Comparison of ENCODE assay signal across 9 cellular contexts in the genomic region with DNA sequence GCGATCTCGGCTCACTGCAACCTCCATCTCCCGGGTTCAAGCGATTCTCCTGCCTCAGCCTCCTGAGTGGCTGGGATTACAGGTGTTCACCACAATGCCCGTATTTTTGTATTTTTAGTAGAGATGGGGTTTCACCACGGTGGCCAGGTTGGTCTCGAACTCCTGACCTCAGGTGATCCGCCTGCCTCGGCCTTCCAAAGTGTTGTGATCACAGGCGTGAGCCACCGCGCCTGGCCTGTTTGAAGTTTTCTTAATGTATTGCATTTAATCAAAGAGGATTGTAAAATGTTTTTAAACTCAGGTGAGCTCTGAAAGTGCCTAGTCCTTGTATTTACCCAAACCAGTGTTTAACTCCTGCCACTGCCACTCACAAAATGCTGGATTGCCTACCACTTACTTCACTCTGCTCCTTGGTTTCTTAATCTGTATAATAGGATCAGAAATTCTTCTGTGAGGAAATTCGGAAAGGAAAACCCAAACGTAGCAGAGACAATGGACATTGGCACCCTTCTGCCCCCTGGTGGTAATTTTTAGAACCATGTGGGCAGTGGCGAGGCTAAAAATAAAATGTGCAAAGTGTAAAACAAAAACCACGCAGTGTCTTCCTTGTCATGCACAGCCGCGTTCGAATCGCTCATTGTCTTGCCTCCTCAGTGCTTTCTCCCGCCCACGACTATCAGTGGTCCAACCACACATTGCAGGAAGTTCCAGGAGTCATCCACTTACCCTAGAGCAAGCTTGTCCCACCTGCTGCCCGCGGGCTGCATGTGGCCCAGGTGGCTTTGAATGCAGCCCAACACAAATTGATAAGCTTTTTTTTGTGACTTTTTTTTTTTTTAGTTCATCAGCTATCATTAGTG.
DNase-seq lines count a peak whose midpoint lies in the region; ATAC-seq, FAIRE-seq and TF ChIP-seq lines count a peak whose summit lies in the region.
"Had no signal": no experiment of that assay in that cellular context is flagged by ENCODE, and none has a peak within 500 bp of the region (broad histone marks: within the 10 kb centered on the region; RNA-seq: fewer than 3 reads in every experiment).

No MANE protein-coding gene starts in this region.

- TF ChIP-seq CTCF in OCI-LY1 (IDR thresholded peaks at IDR 0.05; ENCODE audit: low read length) (peak; percentile 98), fibroblast of mammary gland (conservative IDR thresholded peaks at IDR 0.05; ENCODE audit: control insufficient read depth, insufficient read depth, low read depth, low read length) (peak; percentile 85)

- H3K9ac ChIP-seq in OCI-LY1 (ENCODE audit: low read length) = peak overlapping the region; percentile 18; the same call in 1 of the 2 replicates

- H3K4me3 ChIP-seq in OCI-LY1 (ENCODE audit: low read depth, low read length, poor library complexity, severe bottlenecking) (peak overlapping the region; percentile 4), fibroblast of mammary gland (ENCODE audit: control insufficient read depth, low read depth, low read length) (no peak overlapping the region)

- H3K9me2 ChIP-seq in OCI-LY1 (ENCODE audit: low read depth, low read length) = no peaks in the 10 kb centered on the region

- no peaks in the 10 kb centered on the region for H3K36me3 ChIP-seq in OCI-LY1 (ENCODE audit: insufficient read depth, low read length)

- DNase-seq in D341Med (ENCODE audit: low spot score) (peak; percentile 73), HTR-8/SVneo (ENCODE audit: insufficient read length, low spot score) (peak; percentile 65), activated T-cell treated with anti-CD3 and anti-CD28 coated beads for 4 hours (peak; percentile 64), fibroblast of mammary gland (ENCODE audit: low read depth) (peak; percentile 62), non-pigmented ciliary epithelial cell (ENCODE audit: low read depth) (peak; percentile 14), substantia nigra (lab: John Stamatoyannopoulos, UW) (peak in 36 of 49 donors; percentile 8 to 67 (median 40))

- H3K79me2 ChIP-seq in OCI-LY1 (ENCODE audit: insufficient read depth, low read length) = no peaks in the 10 kb centered on the region

- H3K9me3 ChIP-seq in OCI-LY1 (ENCODE audit: low read length) = no peaks in the 10 kb centered on the region

- FAIRE-seq in HTR-8/SVneo (lab: Jason Lieb, UNC) = no peak
- FAIRE-seq: endometrium had no signal

- H3K27me3 ChIP-seq in OCI-LY1 (ENCODE audit: insufficient read depth, low read length) = no peaks in the 10 kb centered on the region

- H3K27ac ChIP-seq in OCI-LY1 (ENCODE audit: low read depth, low read length, poor library complexity, severe bottlenecking) (no peak overlapping the region), substantia nigra (ENCODE audit: low read depth, low read length, poor library complexity, severe bottlenecking) (peak overlapping the region; percentile 38)

- peak overlapping the region; percentile 34 for H3K4me2 ChIP-seq in OCI-LY1 (ENCODE audit: low read length)

- ATAC-seq in GM21360 (IDR thresholded peaks at IDR 0.05; ENCODE audit: unreplicated experiment) = peak; percentile 83

- no peak overlapping the region; the same call in 1 of the 2 replicates for H2AFZ ChIP-seq in OCI-LY1 (ENCODE audit: low read length)

- H3F3A ChIP-seq in OCI-LY1 (ENCODE audit: insufficient read depth, low read length) = no peaks in the 10 kb centered on the region

- peaks cover 10% of the 10 kb centered on the region for H3K4me1 ChIP-seq in OCI-LY1 (ENCODE audit: insufficient read depth, low read length, severe bottlenecking)

- H4K20me1 ChIP-seq in OCI-LY1 (ENCODE audit: insufficient read depth, low read length) = no peaks in the 10 kb centered on the region

Comparison
In these comparisons a context has a peak if more than half of its experiments do, and no peak if none do; other contexts are left out.
1. DNase-seq: peak in every context shown above with its lines; median percentile 73 in D341Med; 65 in HTR-8/SVneo; 64 in activated T-cell treated with anti-CD3 and anti-CD28 coated beads for 4 hours; 62 in fibroblast of mammary gland; 40 in substantia nigra; 14 in non-pigmented ciliary epithelial cell.